ENCODE assay signal across 15 cellular contexts in genomic region chr6:109515781-109516409, GRCh38. TPM values are rescaled to one million over a fixed set of nuclear protein-coding genes. Genes with fewer than 3 reads are reported as not detected.
DNase-seq lines count a peak whose midpoint lies in the region; ATAC-seq and TF ChIP-seq lines count a peak whose summit lies in the region.
"Had no signal": no experiment of that assay in that cellular context is flagged by ENCODE, and none has a peak within 500 bp of the region (broad histone marks: within the 10 kb centered on the region; RNA-seq: fewer than 3 reads in every experiment).

No MANE protein-coding gene starts in this region.

- H3K9me2 ChIP-seq in OCI-LY7 (ENCODE audit: insufficient read depth, low read length): no peaks in the 10 kb centered on the region

- H3K4me3 ChIP-seq in OCI-LY7 (ENCODE audit: low read depth, low read length, poor library complexity, severe bottlenecking) (peak overlapping the region; percentile 20), upper lobe of right lung (peak overlapping the region; percentile 29)
- H3K4me3 ChIP-seq: right atrium auricular region had no signal

- H3K27ac ChIP-seq in OCI-LY7 (ENCODE audit: low read depth, low read length, poor library complexity, severe bottlenecking): no peak overlapping the region
- H3K27ac ChIP-seq in upper lobe of right lung: no peak overlapping the region
- H3K27ac ChIP-seq: right atrium auricular region, WERI-Rb-1 had no signal

- H3K36me3 ChIP-seq in OCI-LY7 (ENCODE audit: insufficient read depth, low read length) (no peaks in the 10 kb centered on the region), upper lobe of right lung (no peaks in the 10 kb centered on the region)
- H3K36me3 ChIP-seq: BE2C, right atrium auricular region, WERI-Rb-1 had no signal

- intact Hi-C loops in activated naive CD4-positive, alpha-beta T cell treated with anti-CD3 and anti-CD28 coated beads for 36 hours (cut with micrococcal nuclease): loop anchor here (1.0 to 2.0 kb wide), 3 partner anchors 33 to 175 kb away; partner anchors contain the start of genes AK9, FIG4 and ZBTB24
- intact Hi-C loops in OCI-LY7 (cut with micrococcal nuclease; ENCODE audit: unreplicated experiment) (no loop called here), upper lobe of right lung (cut with DNase I) (no loop called here)

- H3K4me3 Mint-ChIP-seq in activated naive CD4-positive, alpha-beta T cell treated with anti-CD3 and anti-CD28 coated beads for 36 hours: peak overlapping the region; percentile 9
- peak overlapping the region; percentile 47 for H3K4me3 Mint-ChIP-seq in central memory CD8-positive, alpha-beta T cell
- H3K4me3 Mint-ChIP-seq: mesothelial cell of epicardium had no signal

- H2AFZ ChIP-seq in OCI-LY7 (ENCODE audit: low read length): peak overlapping the region; percentile 13; the same call in 1 of the 2 replicates

- H3K27me3 Mint-ChIP-seq in activated naive CD4-positive, alpha-beta T cell treated with anti-CD3 and anti-CD28 coated beads for 36 hours (ENCODE audit: low read depth): no peaks in the 10 kb centered on the region
- H3K27me3 Mint-ChIP-seq in central memory CD8-positive, alpha-beta T cell: no peaks in the 10 kb centered on the region

- CTCF ChIA-PET in activated naive CD4-positive, alpha-beta T cell treated with anti-CD3 and anti-CD28 coated beads for 36 hours (lab: Charles Lee): interaction anchor here (0.7 to 1.3 kb wide), 2 partner anchors 9 to 524 kb away, joined by 3 to 8 read pairs; no protein-coding TSS in a partner anchor
- CTCF ChIA-PET in OCI-LY7 (lab: Charles Lee; ENCODE audit: unreplicated experiment): no interaction called here

- H4K20me1 ChIP-seq in OCI-LY7 (ENCODE audit: insufficient read depth, low read length): no peaks in the 10 kb centered on the region

- POLR2A ChIA-PET in OCI-LY7 (lab: Charles Lee): interaction anchor here (0.6 to 0.7 kb wide), 3 partner anchors 28 to 1494 kb away, joined by 3 read pairs; no protein-coding TSS in a partner anchor

- peak overlapping the region; percentile 30 for H3K4me2 ChIP-seq in OCI-LY7 (ENCODE audit: low read length)

- H3K9me3 Mint-ChIP-seq in activated naive CD4-positive, alpha-beta T cell treated with anti-CD3 and anti-CD28 coated beads for 36 hours: no peaks in the 10 kb centered on the region
- no peaks in the 10 kb centered on the region for H3K9me3 Mint-ChIP-seq in central memory CD8-positive, alpha-beta T cell

- TF ChIP-seq CTCF in OCI-LY7 (conservative IDR thresholded peaks at IDR 0.05; ENCODE audit: low read length): no peak
- TF ChIP-seq CTCF in upper lobe of right lung (IDR thresholded peaks at IDR 0.05): no peak

- H3K36me3 Mint-ChIP-seq in activated naive CD4-positive, alpha-beta T cell treated with anti-CD3 and anti-CD28 coated beads for 36 hours (ENCODE audit: low read depth): no peaks in the 10 kb centered on the region
- H3K36me3 Mint-ChIP-seq in central memory CD8-positive, alpha-beta T cell (ENCODE audit: insufficient read depth): no peaks in the 10 kb centered on the region
- H3K36me3 Mint-ChIP-seq: mesothelial cell of epicardium had no signal

- BruUV-seq in OCI-LY7 (replicated peaks; lab: Mats Ljungman, UMichigan): no TSS peak

- H3K4me1 Mint-ChIP-seq in activated naive CD4-positive, alpha-beta T cell treated with anti-CD3 and anti-CD28 coated beads for 36 hours (ENCODE audit: low read depth): peaks cover 22% of the 10 kb centered on the region
- peaks cover 18% of the 10 kb centered on the region for H3K4me1 Mint-ChIP-seq in central memory CD8-positive, alpha-beta T cell

- peak overlapping the region; percentile 51 for H3K27ac Mint-ChIP-seq in activated naive CD4-positive, alpha-beta T cell treated with anti-CD3 and anti-CD28 coated beads for 36 hours
- H3K27ac Mint-ChIP-seq in central memory CD8-positive, alpha-beta T cell (ENCODE audit: low read depth): peak overlapping the region; percentile 5
- H3K27ac Mint-ChIP-seq: mesothelial cell of epicardium had no signal

- H3K27me3 ChIP-seq in upper lobe of right lung: no peaks in the 10 kb centered on the region
- H3K27me3 ChIP-seq: right atrium auricular region had no signal

- H3K9me3 ChIP-seq in OCI-LY7 (ENCODE audit: low read length) (no peaks in the 10 kb centered on the region), upper lobe of right lung (no peaks in the 10 kb centered on the region)
- H3K9me3 ChIP-seq: BE2C, right atrium auricular region had no signal

- no peaks in the 10 kb centered on the region for H3K79me2 ChIP-seq in OCI-LY7 (ENCODE audit: insufficient read depth, low read depth, low read length)

- no peak for ATAC-seq in central memory CD8-positive, alpha-beta T cell (replicated peaks; ENCODE audit: extremely low read depth, poor library complexity, severe bottlenecking)
- ATAC-seq in upper lobe of right lung (peak; percentile 45), HG03095 (IDR thresholded peaks at IDR 0.05; ENCODE audit: unreplicated experiment) (no peak), HG03520 (IDR thresholded peaks at IDR 0.05; ENCODE audit: unreplicated experiment) (no peak)
- ATAC-seq: Panc1 had no signal

- H3K4me1 ChIP-seq in OCI-LY7 (ENCODE audit: insufficient read depth, low read length, poor library complexity, severe bottlenecking) (no peaks in the 10 kb centered on the region), upper lobe of right lung (no peaks in the 10 kb centered on the region)
- H3K4me1 ChIP-seq: BE2C, right atrium auricular region had no signal

- peak; percentile 14 for DNase-seq in activated naive CD4-positive, alpha-beta T cell treated with anti-CD3 and anti-CD28 coated beads for 36 hours
- no peak for DNase-seq in activated naive CD4-positive, alpha-beta T cell treated with Interleukin-2 at 50 U/mL for 16 hours
- DNase-seq in OCI-LY7 (ENCODE audit: low spot score): no peak
- DNase-seq in central memory CD8-positive, alpha-beta T cell (ENCODE audit: low spot score in 2 of 2): no peak
- no peak for DNase-seq in upper lobe of right lung
- DNase-seq in NCI-H128 (lab: John Stamatoyannopoulos, UW; ENCODE audit: unreplicated experiment): no peak
- DNase-seq: amniotic stem cell, BE2C, NCI-H187, WERI-Rb-1 had no signal

RNA-seq across cellular contexts. Expression of gene ZBTB24, which starts 32.9 kb away (rescaled TPM):
- total RNA-seq in activated naive CD4-positive, alpha-beta T cell treated with anti-CD3 and anti-CD28 coated beads for 36 hours: 1 to 10 TPM; 6.9 to 7.4 TPM
- total RNA-seq in OCI-LY7 (2014; rRNA removed; shearing (Covaris generic)): 13.7 and 15.3 TPM in 2 replicates
- total RNA-seq in OCI-LY7 (2022) (15.8 and 17.0 TPM in 2 replicates), upper lobe of right lung (8.5 TPM)
